In the genomic region with DNA sequence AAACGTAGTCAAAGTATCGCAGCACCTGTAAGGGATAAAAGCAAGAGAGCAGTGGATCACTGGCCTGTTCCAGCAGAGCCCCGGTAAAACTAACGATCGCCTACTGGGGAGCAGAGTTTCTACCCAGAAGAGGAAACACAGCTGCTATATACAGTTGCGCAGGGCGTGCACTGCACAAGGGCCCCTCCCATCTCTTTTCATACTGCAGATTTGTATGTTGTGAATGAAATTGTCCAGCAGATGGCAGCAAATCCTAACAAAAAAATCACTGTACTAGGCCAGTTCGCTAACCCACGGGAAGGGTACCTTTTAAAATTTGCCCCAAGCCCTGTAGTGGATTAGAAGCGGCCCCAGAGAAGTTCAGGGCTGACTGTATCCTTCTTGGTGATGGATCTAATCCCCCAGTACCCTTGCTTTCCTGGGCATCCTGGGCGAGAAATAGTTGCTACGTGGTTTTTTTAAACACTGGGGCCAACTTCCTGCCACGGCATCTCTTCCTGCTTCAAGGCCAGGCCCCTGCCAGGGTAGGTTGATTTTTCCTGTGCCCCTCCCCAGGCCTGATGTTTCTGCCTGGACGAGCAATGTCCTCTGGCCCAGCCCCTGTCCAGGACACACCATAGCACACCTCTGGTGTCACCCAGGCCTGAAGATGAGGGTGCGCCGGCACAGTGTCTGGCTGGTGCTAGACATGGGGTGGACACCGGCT, we compare ENCODE assay signal across 8 cellular contexts.
DNase-seq lines count a peak whose midpoint lies in the region; ATAC-seq, FAIRE-seq and TF ChIP-seq lines count a peak whose summit lies in the region.

No MANE protein-coding gene starts in this region.

- WGBS in hepatocyte (ENCODE audit: low lambda C conversion rate, missing lambda C conversion rate) = 49% methylated on average over 17 of the region's 17 CpGs
- WGBS in smooth muscle cell (ENCODE audit: low lambda C conversion rate) = 45% methylated on average over 17 of the region's 17 CpGs

- H3F3A ChIP-seq in smooth muscle cell (ENCODE audit: low read depth) = no peaks in the 10 kb centered on the region

- ATAC-seq in GM21825 (IDR thresholded peaks at IDR 0.05; ENCODE audit: unreplicated experiment) = no peak

- no peaks in the 10 kb centered on the region for H3K9me3 ChIP-seq in A673 (ENCODE audit: low read depth, low read length, poor library complexity, severe bottlenecking)
- H3K9me3 ChIP-seq in hepatocyte (ENCODE audit: low read depth) = no peaks in the 10 kb centered on the region
- no peaks in the 10 kb centered on the region for H3K9me3 ChIP-seq in smooth muscle cell (replicated peaks; ENCODE audit: low read depth)

- BruUV-seq in A673 (replicated peaks; lab: Mats Ljungman, UMichigan) = no TSS peak

- TF ChIP-seq POLR2A in GM12892 (IDR thresholded peaks at IDR 0.05; ENCODE audit: low read depth, low read length) = no peak

- TF ChIP-seq CTCF in A673 (conservative IDR thresholded peaks at IDR 0.05; ENCODE audit: low read depth, low read length) (peak; percentile 71), hepatocyte (IDR thresholded peaks at IDR 0.05; ENCODE audit: poor library complexity) (peak; percentile 75), smooth muscle cell (IDR thresholded peaks at IDR 0.05; ENCODE audit: borderline replicate concordance, insufficient read depth, poor library complexity, severe bottlenecking) (peak; percentile 71)

- H3K9me2 ChIP-seq in hepatocyte (replicated peaks; ENCODE audit: insufficient read depth) = no peaks in the 10 kb centered on the region

- H3K4me1 ChIP-seq in A673 (ENCODE audit: insufficient read depth, low read length, poor library complexity, severe bottlenecking) = peaks cover 26% of the 10 kb centered on the region
- no peaks in the 10 kb centered on the region for H3K4me1 ChIP-seq in hepatocyte (ENCODE audit: insufficient read depth)
- H3K4me1 ChIP-seq in smooth muscle cell (ENCODE audit: low read depth) = no peaks in the 10 kb centered on the region

- H3K4me2 ChIP-seq in hepatocyte (no peak overlapping the region), smooth muscle cell (no peak overlapping the region)

- H3K36me3 ChIP-seq in A673 (ENCODE audit: insufficient read depth, low read length, poor library complexity, severe bottlenecking) (no peaks in the 10 kb centered on the region), hepatocyte (replicated peaks; ENCODE audit: insufficient read depth, low read depth) (no peaks in the 10 kb centered on the region), smooth muscle cell (ENCODE audit: low read depth) (no peaks in the 10 kb centered on the region)

- CTCF ChIA-PET in A673 (lab: Charles Lee) = interaction anchor here (0.5 to 1.9 kb wide), 8 partner anchors 22 to 701 kb away, joined by 3 to 15 read pairs (median 5); no protein-coding TSS in a partner anchor

- H3K27me3 ChIP-seq in A673 (replicated peaks; ENCODE audit: insufficient read depth, low read depth, low read length, poor library complexity) (no peaks in the 10 kb centered on the region), hepatocyte (no peaks in the 10 kb centered on the region), smooth muscle cell (ENCODE audit: low read depth) (no peaks in the 10 kb centered on the region)

- H3K9ac ChIP-seq in smooth muscle cell (ENCODE audit: low read depth) = no peak overlapping the region

- intact Hi-C loops in A673 (cut with micrococcal nuclease; ENCODE audit: unreplicated experiment) = loop anchor here (1.0 to 5.0 kb wide), 4 partner anchors 90 to 440 kb away; no protein-coding TSS in a partner anchor

- H3K79me2 ChIP-seq in hepatocyte = no peaks in the 10 kb centered on the region
- H3K79me2 ChIP-seq in smooth muscle cell (ENCODE audit: low read depth) = no peaks in the 10 kb centered on the region

- H3K27ac ChIP-seq in A673 (ENCODE audit: low read depth, low read length, poor library complexity, severe bottlenecking) (no peak overlapping the region), hepatocyte (no peak overlapping the region), smooth muscle cell (ENCODE audit: low read depth) (no peak overlapping the region)

- H3K4me3 ChIP-seq in A673 (ENCODE audit: low read depth, low read length, poor library complexity, severe bottlenecking) = no peak overlapping the region
- no peak overlapping the region for H3K4me3 ChIP-seq in hepatocyte
- no peak overlapping the region for H3K4me3 ChIP-seq in smooth muscle cell

- DNase-seq in A673 (ENCODE audit: low spot score) = peak; percentile 91
- DNase-seq in GM12892 (ENCODE audit: insufficient read length) = peak; percentile 43
- DNase-seq in NCI-H1048 (lab: John Stamatoyannopoulos, UW) = peak; percentile 1
- DNase-seq in T-helper 2 cell = peak in 4 of 5 experiments; percentile 25 to 86 (median 50)
- peak; percentile 67 for DNase-seq in amniotic epithelial cell (ENCODE audit: low read depth)
- peak; percentile 80 for DNase-seq in hepatocyte (ENCODE audit: low spot score)
- DNase-seq in smooth muscle cell (lab: John Stamatoyannopoulos, UW; ENCODE audit: unreplicated experiment) = peak; percentile 27

- H2AFZ ChIP-seq in hepatocyte = no peak overlapping the region
- H2AFZ ChIP-seq in smooth muscle cell (ENCODE audit: low read depth) = no peak overlapping the region

- H4K20me1 ChIP-seq in hepatocyte (ENCODE audit: insufficient read depth, poor library complexity, severe bottlenecking) (no peaks in the 10 kb centered on the region), smooth muscle cell (ENCODE audit: low read depth) (no peaks in the 10 kb centered on the region)

- FAIRE-seq in GM12892 (lab: Jason Lieb, UNC) = peak; percentile 96

- POLR2A ChIA-PET in A673 (lab: Charles Lee; ENCODE audit: low non-redundant PET) = no interaction called here

Comparison
In these comparisons a context has a peak if more than half of its experiments do, and no peak if none do; other contexts are left out.
1. DNase-seq: peak in every context shown above with its lines; median percentile 91 in A673; 80 in hepatocyte; 67 in amniotic epithelial cell; 50 in T-helper 2 cell; 43 in GM12892; 27 in smooth muscle cell; 1 in NCI-H1048.